In the genomic region with DNA sequence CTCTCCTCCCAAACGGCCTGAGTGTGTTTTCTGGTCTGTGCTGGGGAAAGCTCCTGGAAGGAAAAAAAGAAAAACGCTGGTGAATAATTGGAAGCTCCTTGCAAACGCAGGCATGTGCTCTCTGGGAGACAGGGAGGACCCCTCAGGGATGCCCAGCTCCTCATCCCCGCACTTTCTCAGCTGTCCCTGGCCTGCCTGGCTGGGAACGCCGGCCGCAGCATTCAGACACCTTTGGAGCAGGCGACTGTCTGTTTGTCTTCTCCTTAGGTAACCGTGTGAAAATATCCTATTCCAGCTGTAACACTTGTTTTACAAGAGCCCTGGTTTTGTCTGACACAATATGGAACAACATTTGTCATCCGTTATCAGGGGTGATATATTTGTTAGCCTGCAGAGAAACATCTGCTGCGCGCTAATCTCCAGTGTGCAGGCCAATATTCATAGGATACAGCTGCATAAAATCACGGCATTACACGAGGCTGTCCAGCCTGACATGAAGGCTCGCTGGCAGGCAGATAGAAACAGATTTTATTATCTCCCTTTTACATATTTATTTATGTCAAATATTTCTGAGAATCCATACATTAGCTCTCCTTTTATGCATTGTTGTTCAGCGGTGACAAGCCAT, we compare ENCODE assay signal across 13 cellular contexts.
"Had no signal": no experiment of that assay in that cellular context is flagged by ENCODE, and none has a peak within 500 bp of the region (broad histone marks: within the 10 kb centered on the region; RNA-seq: fewer than 3 reads in every experiment).

No MANE protein-coding gene starts in this region.

- ATAC-seq: activated T-cell treated with anti-CD3 and anti-CD28 coated beads, Interleukin-2, amount 50 U/mL, for 72 hours; psoas muscle; stimulated activated effector memory CD8-positive, alpha-beta T cell treated with anti-CD3 and anti-CD28 coated beads, Interleukin-12 subunit alpha, Interleukin-12 subunit beta, amount 100 ng/mL, for 72 hours had no signal

- DNase-seq: activated CD4-positive, alpha-beta T cell treated with anti-CD3 and anti-CD28 coated beads, Interleukin-2, amount 50 U/mL, for 4 hours; activated gamma-delta T cell; activated T-cell treated with anti-CD3 and anti-CD28 coated beads, Interleukin-2, amount 50 U/mL, for 72 hours; adrenal gland; cerebellar nuclear complex; cortex of kidney; head of caudate nucleus; ovary; psoas muscle; stimulated activated CD4-positive, alpha-beta T cell treated with anti-CD3 and anti-CD28 coated beads, Interleukin-4, amount 100 ng/mL, for 24 hours; stomach; trophoblast cell had no signal
